In genomic region chr20:32451682-32452461, GRCh38 we compare ENCODE assay signal across 15 cellular contexts.
DNase-seq lines count a peak whose midpoint lies in the region; ATAC-seq, FAIRE-seq and TF ChIP-seq lines count a peak whose summit lies in the region.
"Had no signal": no experiment of that assay in that cellular context is flagged by ENCODE, and none has a peak within 500 bp of the region (broad histone marks: within the 10 kb centered on the region; RNA-seq: fewer than 3 reads in every experiment).

No MANE protein-coding gene starts in this region.

- ATAC-seq in left ventricle myocardium superior: no peak
- ATAC-seq in HepG2: peak; percentile 10
- ATAC-seq in upper lobe of right lung: no peak
- ATAC-seq in GM18505 (IDR thresholded peaks at IDR 0.05; ENCODE audit: unreplicated experiment): no peak
- ATAC-seq: activated T-cell treated with anti-CD3 and anti-CD28 coated beads, Interleukin-2, amount 50 U/mL, for 4 hours had no signal

- in situ Hi-C loops in HepG2 (cut with HindIII; ENCODE audit: extremely low pct_ligation_motif_present, low pct_unique_long_range_greater_than_20kb): no loop called here

- no peaks in the 10 kb centered on the region for H3K79me2 ChIP-seq in HepG2 (ENCODE audit: insufficient read depth, low read length)

- TF ChIP-seq POLR2A in HepG2 (IDR thresholded peaks at IDR 0.05; ENCODE audit: insufficient read depth in 1 of 2, low read depth in 2 of 2, low read length in 2 of 2) (0 out of 4 replicates have a peak, but pooled peaks of 1 of the 2 experiments have one; percentile 46), GM18505 (IDR thresholded peaks at IDR 0.05; ENCODE audit: borderline replicate concordance, extremely low read depth, insufficient read depth, insufficient read length) (no peak)

- intact Hi-C loops in left ventricle myocardium superior (cut with micrococcal nuclease): no loop called here
- intact Hi-C loops in cardiac septum (cut with DNase I): loop anchor here (10.0 kb wide), 1 partner anchor 297 kb away; no protein-coding TSS in a partner anchor
- intact Hi-C loops in HepG2 (cut with micrococcal nuclease; ENCODE audit: unreplicated experiment): no loop called here
- intact Hi-C loops in upper lobe of right lung (cut with DNase I): no loop called here

- POLR2A ChIA-PET in HepG2 (lab: Yijun Ruan, JAX): interaction anchor here (0.9 to 1.0 kb wide), 2 partner anchors 24 to 201 kb away, joined by 3 read pairs; no protein-coding TSS in a partner anchor

- no peak; the same call in 1 of the 2 replicates for TF ChIP-seq RAD21 in HepG2 (CRISPR knock-in tag; IDR thresholded peaks at IDR 0.05)

- TF ChIP-seq CTCF in WERI-Rb-1 (IDR thresholded peaks at IDR 0.05; ENCODE audit: low read depth, low read length): peak; percentile 34; the same call in 1 of the 2 replicates
- TF ChIP-seq CTCF in HepG2 (CRISPR knock-in tag; IDR thresholded peaks at IDR 0.05): peak; percentile 48
- no peak for TF ChIP-seq CTCF in upper lobe of right lung (IDR thresholded peaks at IDR 0.05)

- FAIRE-seq in HepG2 (lab: Jason Lieb, UNC): no peak

- no peaks in the 10 kb centered on the region for H3K27me3 ChIP-seq in WERI-Rb-1 (ENCODE audit: insufficient read depth, low read depth, severe bottlenecking)
- no peaks in the 10 kb centered on the region for H3K27me3 ChIP-seq in HepG2 (ENCODE audit: control insufficient read depth in 1 of 2, insufficient read depth in 2 of 2, low read length in 2 of 2)
- no peaks in the 10 kb centered on the region for H3K27me3 ChIP-seq in upper lobe of right lung
- H3K27me3 ChIP-seq: esophagus squamous epithelium, hepatocyte had no signal

- no peaks in the 10 kb centered on the region for H3K4me1 ChIP-seq in HepG2 (ENCODE audit: insufficient read depth, low read length)
- H3K4me1 ChIP-seq in upper lobe of right lung: peaks cover 24% of the 10 kb centered on the region

- H3K9me3 ChIP-seq in WERI-Rb-1 (ENCODE audit: severe bottlenecking) (no peaks in the 10 kb centered on the region), HepG2 (ENCODE audit: low read length) (no peaks in the 10 kb centered on the region), upper lobe of right lung (no peaks in the 10 kb centered on the region)
- H3K9me3 ChIP-seq: esophagus squamous epithelium had no signal

- WGBS in HepG2 (ENCODE audit: low lambda C conversion rate): 97% methylated on average over 27 of the region's 27 CpGs

- H4K20me1 ChIP-seq in HepG2 (ENCODE audit: insufficient read depth, low read length): 0 out of 2 replicates have a peak, but pooled peaks cover 8% of the 10 kb centered on the region

- H3K4me3 ChIP-seq in WERI-Rb-1 (ENCODE audit: low read depth, low read length) (no peak overlapping the region), HepG2 (replicated peaks in 1 of 3; ENCODE audit: insufficient read depth in 1 of 3, low read depth in 2 of 3, low read length in 3 of 3) (no peak overlapping the region), upper lobe of right lung (no peak overlapping the region)
- H3K4me3 ChIP-seq: esophagus squamous epithelium, hepatocyte had no signal

- H3K36me3 ChIP-seq in WERI-Rb-1 (peaks cover 85% of the 10 kb centered on the region), HepG2 (replicated peaks in 1 of 2; ENCODE audit: control insufficient read depth in 1 of 2, insufficient read depth in 2 of 2, low read length in 2 of 2) (peaks cover 70 to 97% of the 10 kb centered on the region in 2 experiments), upper lobe of right lung (peaks cover 37% of the 10 kb centered on the region)

- no peak overlapping the region for H3K4me2 ChIP-seq in HepG2 (ENCODE audit: low read depth, low read length)
- H3K4me2 ChIP-seq: hepatocyte had no signal

- DNase-seq in left ventricle myocardium superior: peak; percentile 15
- no peak for DNase-seq in cardiac septum (ENCODE audit: low spot score)
- peak; percentile 39 for DNase-seq in WERI-Rb-1
- DNase-seq in HepG2 (ENCODE audit: low spot score): no peak
- DNase-seq in upper lobe of right lung: peak; percentile 51
- DNase-seq in GOT3 (lab: John Stamatoyannopoulos, UW): no peak
- no peak for DNase-seq in DMS79 treated with DMSO at 0.1 percent for 48 hours (lab: John Stamatoyannopoulos, UW)
- DNase-seq: activated T-cell treated with anti-CD3 and anti-CD28 coated beads, Interleukin-2, amount 50 U/mL, for 4 hours; cerebellar nuclear complex; esophagus squamous epithelium; NK-92 treated with Interleukin-12 subunit alpha and Interleukin-12 subunit beta, amount 100 ng/mL, for 24 hours; stimulated activated CD8-positive, alpha-beta memory T cell treated with anti-CD3 and anti-CD28 coated beads, Interleukin-4, amount 100 ng/mL, for 48 hours had no signal

- no TSS peak for BruUV-seq in HepG2 (replicated peaks; lab: Mats Ljungman, UMichigan)

- CTCF ChIA-PET in HepG2 (lab: Yijun Ruan, JAX; ENCODE audit: low intra/inter-chr PET ratio, low total read pairs): no interaction called here

- no peak overlapping the region for H3K9ac ChIP-seq in HepG2 (ENCODE audit: insufficient read depth, low read depth, low read length)
- H3K9ac ChIP-seq: parathyroid adenoma had no signal

- H3K27ac ChIP-seq in WERI-Rb-1 (peak overlapping the region; percentile 98), HepG2 (ENCODE audit: extremely low read length, insufficient read depth, low read length) (no peak overlapping the region), upper lobe of right lung (no peak overlapping the region)
- H3K27ac ChIP-seq: esophagus squamous epithelium, hepatocyte, parathyroid adenoma had no signal

- TF ChIP-seq EP300 in HepG2 (IDR thresholded peaks at IDR 0.05; ENCODE audit: low read depth in 2 of 2, low read length in 2 of 2): no peak
- TF ChIP-seq EP300 in HepG2 (CRISPR knock-in tag; IDR thresholded peaks at IDR 0.05; ENCODE audit: borderline replicate concordance): no peak

- H2AFZ ChIP-seq in HepG2 (ENCODE audit: low read length): no peak overlapping the region
- H2AFZ ChIP-seq: hepatocyte, parathyroid adenoma had no signal

TF ChIP-seq in HepG2, 621 proteins besides CTCF, POLR2A, EP300 and RAD21 (continues in another document):
- TF ChIP-seq, protein P1, sequence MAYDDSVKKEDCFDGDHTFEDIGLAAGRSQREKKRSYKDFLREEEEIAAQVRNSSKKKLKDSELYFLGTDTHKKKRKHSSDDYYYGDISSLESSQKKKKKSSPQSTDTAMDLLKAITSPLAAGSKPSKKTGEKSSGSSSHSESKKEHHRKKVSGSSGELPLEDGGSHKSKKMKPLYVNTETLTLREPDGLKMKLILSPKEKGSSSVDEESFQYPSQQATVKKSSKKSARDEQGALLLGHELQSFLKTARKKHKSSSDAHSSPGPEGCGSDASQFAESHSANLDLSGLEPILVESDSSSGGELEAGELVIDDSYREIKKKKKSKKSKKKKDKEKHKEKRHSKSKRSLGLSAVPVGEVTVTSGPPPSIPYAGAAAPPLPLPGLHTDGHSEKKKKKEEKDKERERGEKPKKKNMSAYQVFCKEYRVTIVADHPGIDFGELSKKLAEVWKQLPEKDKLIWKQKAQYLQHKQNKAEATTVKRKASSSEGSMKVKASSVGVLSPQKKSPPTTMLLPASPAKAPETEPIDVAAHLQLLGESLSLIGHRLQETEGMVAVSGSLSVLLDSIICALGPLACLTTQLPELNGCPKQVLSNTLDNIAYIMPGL (CRISPR knock-in tag; IDR thresholded peaks at IDR 0.05; ENCODE audit: borderline replicate concordance in 1 of 2, low read depth in 1 of 2): no peak
- TF ChIP-seq, protein P2, sequence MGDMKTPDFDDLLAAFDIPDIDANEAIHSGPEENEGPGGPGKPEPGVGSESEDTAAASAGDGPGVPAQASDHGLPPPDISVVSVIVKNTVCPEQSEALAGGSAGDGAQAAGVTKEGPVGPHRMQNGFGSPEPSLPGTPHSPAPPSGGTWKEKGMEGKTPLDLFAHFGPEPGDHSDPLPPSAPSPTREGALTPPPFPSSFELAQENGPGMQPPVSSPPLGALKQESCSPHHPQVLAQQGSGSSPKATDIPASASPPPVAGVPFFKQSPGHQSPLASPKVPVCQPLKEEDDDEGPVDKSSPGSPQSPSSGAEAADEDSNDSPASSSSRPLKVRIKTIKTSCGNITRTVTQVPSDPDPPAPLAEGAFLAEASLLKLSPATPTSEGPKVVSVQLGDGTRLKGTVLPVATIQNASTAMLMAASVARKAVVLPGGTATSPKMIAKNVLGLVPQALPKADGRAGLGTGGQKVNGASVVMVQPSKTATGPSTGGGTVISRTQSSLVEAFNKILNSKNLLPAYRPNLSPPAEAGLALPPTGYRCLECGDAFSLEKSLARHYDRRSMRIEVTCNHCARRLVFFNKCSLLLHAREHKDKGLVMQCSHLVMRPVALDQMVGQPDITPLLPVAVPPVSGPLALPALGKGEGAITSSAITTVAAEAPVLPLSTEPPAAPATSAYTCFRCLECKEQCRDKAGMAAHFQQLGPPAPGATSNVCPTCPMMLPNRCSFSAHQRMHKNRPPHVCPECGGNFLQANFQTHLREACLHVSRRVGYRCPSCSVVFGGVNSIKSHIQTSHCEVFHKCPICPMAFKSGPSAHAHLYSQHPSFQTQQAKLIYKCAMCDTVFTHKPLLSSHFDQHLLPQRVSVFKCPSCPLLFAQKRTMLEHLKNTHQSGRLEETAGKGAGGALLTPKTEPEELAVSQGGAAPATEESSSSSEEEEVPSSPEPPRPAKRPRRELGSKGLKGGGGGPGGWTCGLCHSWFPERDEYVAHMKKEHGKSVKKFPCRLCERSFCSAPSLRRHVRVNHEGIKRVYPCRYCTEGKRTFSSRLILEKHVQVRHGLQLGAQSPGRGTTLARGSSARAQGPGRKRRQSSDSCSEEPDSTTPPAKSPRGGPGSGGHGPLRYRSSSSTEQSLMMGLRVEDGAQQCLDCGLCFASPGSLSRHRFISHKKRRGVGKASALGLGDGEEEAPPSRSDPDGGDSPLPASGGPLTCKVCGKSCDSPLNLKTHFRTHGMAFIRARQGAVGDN (CRISPR knock-in tag; IDR thresholded peaks at IDR 0.05): peak; percentile 29; the same call in 1 of the 2 replicates
- TF ChIP-seq PHF8 (CRISPR knock-in tag; IDR thresholded peaks at IDR 0.05) (peak; percentile 16; the same call in 1 of the 2 replicates), ZNF816 (CRISPR knock-in tag; IDR thresholded peaks at IDR 0.05; ENCODE audit: borderline replicate concordance) (no peak)
- TF ChIP-seq, protein P3, sequence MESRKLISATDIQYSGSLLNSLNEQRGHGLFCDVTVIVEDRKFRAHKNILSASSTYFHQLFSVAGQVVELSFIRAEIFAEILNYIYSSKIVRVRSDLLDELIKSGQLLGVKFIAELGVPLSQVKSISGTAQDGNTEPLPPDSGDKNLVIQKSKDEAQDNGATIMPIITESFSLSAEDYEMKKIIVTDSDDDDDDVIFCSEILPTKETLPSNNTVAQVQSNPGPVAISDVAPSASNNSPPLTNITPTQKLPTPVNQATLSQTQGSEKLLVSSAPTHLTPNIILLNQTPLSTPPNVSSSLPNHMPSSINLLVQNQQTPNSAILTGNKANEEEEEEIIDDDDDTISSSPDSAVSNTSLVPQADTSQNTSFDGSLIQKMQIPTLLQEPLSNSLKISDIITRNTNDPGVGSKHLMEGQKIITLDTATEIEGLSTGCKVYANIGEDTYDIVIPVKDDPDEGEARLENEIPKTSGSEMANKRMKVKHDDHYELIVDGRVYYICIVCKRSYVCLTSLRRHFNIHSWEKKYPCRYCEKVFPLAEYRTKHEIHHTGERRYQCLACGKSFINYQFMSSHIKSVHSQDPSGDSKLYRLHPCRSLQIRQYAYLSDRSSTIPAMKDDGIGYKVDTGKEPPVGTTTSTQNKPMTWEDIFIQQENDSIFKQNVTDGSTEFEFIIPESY (CRISPR knock-in tag; IDR thresholded peaks at IDR 0.05): peak; percentile 70

Comparison
In these comparisons a context has a peak if more than half of its experiments do, and no peak if none do; other contexts are left out.
1. DNase-seq: peak in left ventricle myocardium superior (single experiment), WERI-Rb-1 (single experiment) and upper lobe of right lung (single experiment); none in cardiac septum (single experiment), HepG2 (single experiment), GOT3 (single experiment) and DMS79 treated with DMSO at 0.1 percent for 48 hours (single experiment).